8 cellular contexts compared by ENCODE assay signal in the genomic region with DNA sequence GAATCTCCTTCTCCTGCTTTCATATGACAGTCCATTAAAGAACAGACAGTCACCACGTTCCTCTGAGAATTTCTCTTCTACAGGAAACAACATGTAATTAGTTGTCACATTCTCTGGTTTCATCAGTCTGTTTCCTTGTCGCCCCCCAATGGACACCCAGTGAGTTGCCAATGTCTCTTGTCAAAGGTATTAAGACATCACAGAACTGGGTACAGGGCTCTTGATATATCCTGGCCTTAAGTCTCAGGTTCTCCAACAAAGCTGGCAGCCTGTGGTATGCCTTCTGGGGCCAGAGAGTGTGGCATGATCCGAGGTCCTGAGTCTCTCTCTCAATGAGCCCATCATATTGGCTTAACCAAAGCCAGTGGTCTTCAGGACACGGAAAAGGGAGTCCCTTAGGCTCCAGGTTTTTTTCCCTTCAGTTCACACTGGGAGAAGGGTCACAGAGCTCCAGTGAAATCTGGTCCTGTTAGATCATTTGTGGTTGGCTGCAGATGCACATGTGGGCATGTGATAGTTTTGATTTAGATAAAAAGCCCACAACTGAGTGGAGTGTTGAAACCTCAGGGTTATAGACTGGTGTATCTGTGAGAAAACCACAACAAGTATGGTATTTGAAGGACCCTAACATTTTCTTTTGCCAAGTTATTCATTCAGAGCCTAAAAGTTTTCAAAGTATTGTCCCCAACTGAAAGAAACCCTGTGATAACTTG. TPM values are rescaled to one million over a fixed set of nuclear protein-coding genes. Genes with fewer than 3 reads are reported as not detected.
DNase-seq lines count a peak whose midpoint lies in the region; ATAC-seq and TF ChIP-seq lines count a peak whose summit lies in the region.

No MANE protein-coding gene starts in this region.

- no peaks in the 10 kb centered on the region for H3K79me2 ChIP-seq in Karpas-422 (ENCODE audit: low read length)

- no peaks in the 10 kb centered on the region for H3K9me2 ChIP-seq in Karpas-422 (replicated peaks; ENCODE audit: insufficient read depth, low read length)

- ATAC-seq in GM21528 (IDR thresholded peaks at IDR 0.05; ENCODE audit: low FRiP score, unreplicated experiment), result peak; percentile 82
- ATAC-seq in CD8-positive, alpha-beta T cell, result no peak

- H3K27me3 Mint-ChIP-seq in CD8-positive, alpha-beta T cell (ENCODE audit: low read depth), result peaks cover 6% of the 10 kb centered on the region

- intact Hi-C loops in CD8-positive, alpha-beta T cell (cut with DNase I, micrococcal nuclease), result no loop called here

- no peak overlapping the region for H3K4me3 ChIP-seq in Karpas-422 (ENCODE audit: low read length)
- no peak overlapping the region for H3K4me3 ChIP-seq in WERI-Rb-1 (ENCODE audit: low read depth, low read length)
- H3K4me3 ChIP-seq in CD8-positive, alpha-beta T cell (ENCODE audit: low read depth, low read length), result no peak overlapping the region

- no peaks in the 10 kb centered on the region for H3K4me1 ChIP-seq in Karpas-422 (ENCODE audit: low read length)
- H3K4me1 ChIP-seq in CD8-positive, alpha-beta T cell (ENCODE audit: insufficient read depth, low read length), result no peaks in the 10 kb centered on the region

- H3K27me3 ChIP-seq in Karpas-422 (ENCODE audit: low read length) (no peaks in the 10 kb centered on the region), WERI-Rb-1 (ENCODE audit: insufficient read depth, low read depth, severe bottlenecking) (peaks cover 85% of the 10 kb centered on the region)
- H3K27me3 ChIP-seq in CD8-positive, alpha-beta T cell (ENCODE audit: insufficient read depth, low read length), result no peaks in the 10 kb centered on the region

- H3K27ac ChIP-seq in Karpas-422 (ENCODE audit: low read length) (no peak overlapping the region), WERI-Rb-1 (no peak overlapping the region)
- no peak overlapping the region for H3K27ac ChIP-seq in CD8-positive, alpha-beta T cell (ENCODE audit: low read depth, low read length)

- CTCF ChIA-PET in CD8-positive, alpha-beta T cell (lab: Charles Lee), result interaction anchor here (0.5 kb wide), 1 partner anchor 26 kb away, joined by 3 read pairs; no protein-coding TSS in a partner anchor

- no peak overlapping the region for H3K27ac Mint-ChIP-seq in CD8-positive, alpha-beta T cell

- DNase-seq in GM03348 (ENCODE audit: low spot score) (peak; percentile 73), Karpas-422 (peak; percentile 71), WERI-Rb-1 (peak; percentile 27), glomerular visceral epithelial cell (ENCODE audit: extremely low spot score) (peak; percentile 45), smooth muscle cell of the brain vasculature (ENCODE audit: low read depth, low spot score) (peak; percentile 12), NCI-H2029 treated with DMSO at 0.1 percent for 48 hours (lab: John Stamatoyannopoulos, UW) (no peak)
- DNase-seq in CD8-positive, alpha-beta T cell, result no peak

- H3K9me3 ChIP-seq in Karpas-422 (ENCODE audit: low read length) (no peaks in the 10 kb centered on the region), WERI-Rb-1 (ENCODE audit: severe bottlenecking) (no peaks in the 10 kb centered on the region)
- no peaks in the 10 kb centered on the region for H3K9me3 ChIP-seq in CD8-positive, alpha-beta T cell (ENCODE audit: low read length)

- H3K9ac ChIP-seq in Karpas-422 (ENCODE audit: low read length), result no peak overlapping the region

- no peak overlapping the region for H3K4me3 Mint-ChIP-seq in CD8-positive, alpha-beta T cell

- peak; percentile 53 for TF ChIP-seq CTCF in WERI-Rb-1 (IDR thresholded peaks at IDR 0.05; ENCODE audit: low read depth, low read length)
- TF ChIP-seq CTCF in CD8-positive, alpha-beta T cell (IDR thresholded peaks at IDR 0.05), result no peak

- H3K36me3 ChIP-seq in Karpas-422 (ENCODE audit: insufficient read depth, low read length), result no peaks in the 10 kb centered on the region
- H3K36me3 ChIP-seq in WERI-Rb-1, result no peaks in the 10 kb centered on the region
- H3K36me3 ChIP-seq in CD8-positive, alpha-beta T cell (ENCODE audit: insufficient read depth, low read length), result no peaks in the 10 kb centered on the region

- no peaks in the 10 kb centered on the region for H4K20me1 ChIP-seq in Karpas-422 (ENCODE audit: insufficient read depth, low read depth, low read length)

- H3K36me3 Mint-ChIP-seq in CD8-positive, alpha-beta T cell, result no peaks in the 10 kb centered on the region

- H3K4me2 ChIP-seq in Karpas-422 (ENCODE audit: low read depth, low read length, poor library complexity, severe bottlenecking), result no peak overlapping the region

- H3K9me3 Mint-ChIP-seq in CD8-positive, alpha-beta T cell, result no peaks in the 10 kb centered on the region

- H2AFZ ChIP-seq in Karpas-422 (ENCODE audit: low read length), result no peak overlapping the region

- no peaks in the 10 kb centered on the region for H3K4me1 Mint-ChIP-seq in CD8-positive, alpha-beta T cell (ENCODE audit: low read depth)

- POLR2A ChIA-PET in CD8-positive, alpha-beta T cell (lab: Charles Lee), result no interaction called here

RNA-seq across cellular contexts. Expression of gene PRLR, which starts 46.9 kb away (rescaled TPM):
- not detected in 2 replicates for total RNA-seq in Karpas-422 (2014; rRNA removed; shearing (Covaris generic); ENCODE audit: low replicate concordance)
- total RNA-seq in CD8-positive, alpha-beta T cell, result not detected

Comparison
In these comparisons a context has a peak if more than half of its experiments do, and no peak if none do; other contexts are left out.
1. DNase-seq: peak in GM03348 (single experiment), Karpas-422 (single experiment), WERI-Rb-1 (single experiment), glomerular visceral epithelial cell (single experiment) and smooth muscle cell of the brain vasculature (single experiment); none in NCI-H2029 treated with DMSO at 0.1 percent for 48 hours (single experiment) and CD8-positive, alpha-beta T cell (0 of 7).